13 cellular contexts compared by ENCODE assay signal in genomic region chr10:60570272-60570865, GRCh38.
A peak's percentile ranks its signal among the peaks of the same experiment; 100 is the strongest.
DNase-seq lines count a peak whose midpoint lies in the region; ATAC-seq lines count a peak whose summit lies in the region.
"Had no signal": no experiment of that assay in that cellular context is flagged by ENCODE, and none has a peak within 500 bp of the region (broad histone marks: within the 10 kb centered on the region; RNA-seq: fewer than 3 reads in every experiment).

No MANE protein-coding gene starts in this region.

- peaks cover 28% of the 10 kb centered on the region for H3K4me1 Mint-ChIP-seq in activated CD8-positive, alpha-beta memory T cell treated with anti-CD3 and anti-CD28 coated beads, Interleukin-2, amount 10 ng/mL, durations not matched to agents 7 days and 5 days
- H3K4me1 Mint-ChIP-seq in activated CD4-positive, alpha-beta memory T cell treated with anti-CD3 and anti-CD28 coated beads, Interleukin-2, amount 10 ng/mL, durations not matched to agents 7 days and 5 days, result peaks cover 60% of the 10 kb centered on the region

- DNase-seq in activated CD8-positive, alpha-beta memory T cell treated with anti-CD3 and anti-CD28 coated beads, Interleukin-2, amount 10 ng/mL, durations not matched to agents 7 days and 5 days, result no peak
- no peak for DNase-seq in activated CD8-positive, alpha-beta memory T cell treated with anti-CD3 and anti-CD28 coated beads, Interleukin-2, amount 50 U/mL, for 4 hours
- DNase-seq in activated CD4-positive, alpha-beta memory T cell treated with anti-CD3 and anti-CD28 coated beads, Interleukin-2, amount 10 ng/mL, durations not matched to agents 7 days and 5 days, result no peak
- DNase-seq in inferior parietal cortex (ENCODE audit: extremely low spot score) (peak; percentile 65), putamen (ENCODE audit: low spot score) (peak; percentile 75), T-helper 9 cell (no peak), GM19238 (ENCODE audit: insufficient read length, low spot score) (no peak), HuH-7.5 (ENCODE audit: low spot score) (no peak)
- DNase-seq: CD4-positive, alpha-beta memory T cell; NCI-H1436 treated with DMSO at 0.1 percent for 48 hours; stimulated activated naive B cell treated with anti-CD40 and anti-IgM and Interleukin-4, amounts not matched to agents 10 μg/mL and 1 μg/mL and 100 μg/mL, for 72 hours had no signal

- peaks cover 3% of the 10 kb centered on the region for H3K9me3 Mint-ChIP-seq in activated CD8-positive, alpha-beta memory T cell treated with anti-CD3 and anti-CD28 coated beads, Interleukin-2, amount 10 ng/mL, durations not matched to agents 7 days and 5 days (ENCODE audit: low read depth)
- peaks cover 3% of the 10 kb centered on the region for H3K9me3 Mint-ChIP-seq in activated CD4-positive, alpha-beta memory T cell treated with anti-CD3 and anti-CD28 coated beads, Interleukin-2, amount 10 ng/mL, durations not matched to agents 7 days and 5 days

- no peak overlapping the region for H3K27ac Mint-ChIP-seq in activated CD8-positive, alpha-beta memory T cell treated with anti-CD3 and anti-CD28 coated beads, Interleukin-2, amount 10 ng/mL, durations not matched to agents 7 days and 5 days
- no peak overlapping the region for H3K27ac Mint-ChIP-seq in activated CD4-positive, alpha-beta memory T cell treated with anti-CD3 and anti-CD28 coated beads, Interleukin-2, amount 10 ng/mL, durations not matched to agents 7 days and 5 days
- H3K27ac Mint-ChIP-seq: stimulated activated naive B cell treated with anti-CD40 and anti-IgM and Interleukin-4, amounts not matched to agents 10 μg/mL and 1 μg/mL and 100 μg/mL, for 72 hours; WTC11 had no signal

- H3K4me3 Mint-ChIP-seq in activated CD8-positive, alpha-beta memory T cell treated with anti-CD3 and anti-CD28 coated beads, Interleukin-2, amount 10 ng/mL, durations not matched to agents 7 days and 5 days, result peak overlapping the region; percentile 39
- peak overlapping the region; percentile 33 for H3K4me3 Mint-ChIP-seq in activated CD4-positive, alpha-beta memory T cell treated with anti-CD3 and anti-CD28 coated beads, Interleukin-2, amount 10 ng/mL, durations not matched to agents 7 days and 5 days
- H3K4me3 Mint-ChIP-seq: CD4-positive, alpha-beta memory T cell; stimulated activated naive B cell treated with anti-CD40 and anti-IgM and Interleukin-4, amounts not matched to agents 10 μg/mL and 1 μg/mL and 100 μg/mL, for 72 hours; WTC11 had no signal

- ATAC-seq in activated CD8-positive, alpha-beta memory T cell treated with anti-CD3 and anti-CD28 coated beads, Interleukin-2, amount 10 ng/mL, durations not matched to agents 7 days and 5 days, result no peak
- ATAC-seq: left lobe of liver; stimulated activated naive B cell treated with anti-CD40 and anti-IgM and Interleukin-4, amounts not matched to agents 10 μg/mL and 1 μg/mL and 100 μg/mL, for 72 hours; WTC11 had no signal

- peaks cover 7% of the 10 kb centered on the region for H3K36me3 Mint-ChIP-seq in activated CD8-positive, alpha-beta memory T cell treated with anti-CD3 and anti-CD28 coated beads, Interleukin-2, amount 10 ng/mL, durations not matched to agents 7 days and 5 days
- H3K36me3 Mint-ChIP-seq in activated CD4-positive, alpha-beta memory T cell treated with anti-CD3 and anti-CD28 coated beads, Interleukin-2, amount 10 ng/mL, durations not matched to agents 7 days and 5 days (ENCODE audit: low read depth), result peaks cover 12% of the 10 kb centered on the region

- POLR2A ChIA-PET in activated CD4-positive, alpha-beta memory T cell treated with anti-CD3 and anti-CD28 coated beads, Interleukin-2, amount 10 ng/mL, durations not matched to agents 7 days and 5 days (lab: Charles Lee), result interaction anchor here (0.6 kb wide), 1 partner anchor 1723 kb away, joined by 5 read pairs; no protein-coding TSS in a partner anchor

- CTCF ChIA-PET in activated CD8-positive, alpha-beta memory T cell treated with anti-CD3 and anti-CD28 coated beads, Interleukin-2, amount 10 ng/mL, durations not matched to agents 7 days and 5 days (lab: Charles Lee), result no interaction called here
- CTCF ChIA-PET in activated CD4-positive, alpha-beta memory T cell treated with anti-CD3 and anti-CD28 coated beads, Interleukin-2, amount 10 ng/mL, durations not matched to agents 7 days and 5 days (lab: Charles Lee), result no interaction called here

- H3K27me3 Mint-ChIP-seq in activated CD8-positive, alpha-beta memory T cell treated with anti-CD3 and anti-CD28 coated beads, Interleukin-2, amount 10 ng/mL, durations not matched to agents 7 days and 5 days, result peaks cover 10% of the 10 kb centered on the region
- no peaks in the 10 kb centered on the region for H3K27me3 Mint-ChIP-seq in activated CD4-positive, alpha-beta memory T cell treated with anti-CD3 and anti-CD28 coated beads, Interleukin-2, amount 10 ng/mL, durations not matched to agents 7 days and 5 days
- H3K27me3 Mint-ChIP-seq: CD4-positive, alpha-beta memory T cell had no signal

Comparison
In these comparisons a context has a peak if more than half of its experiments do, and no peak if none do; other contexts are left out.
1. DNase-seq: peak in inferior parietal cortex (single experiment) and putamen (single experiment); none in activated CD8-positive, alpha-beta memory T cell treated with anti-CD3 and anti-CD28 coated beads, Interleukin-2, amount 10 ng/mL, durations not matched to agents 7 days and 5 days (single experiment), activated CD8-positive, alpha-beta memory T cell treated with anti-CD3 and anti-CD28 coated beads, Interleukin-2, amount 50 U/mL, for 4 hours (single experiment), activated CD4-positive, alpha-beta memory T cell treated with anti-CD3 and anti-CD28 coated beads, Interleukin-2, amount 10 ng/mL, durations not matched to agents 7 days and 5 days (single experiment), T-helper 9 cell (single experiment), GM19238 (single experiment) and HuH-7.5 (single experiment).